In the genomic region with DNA sequence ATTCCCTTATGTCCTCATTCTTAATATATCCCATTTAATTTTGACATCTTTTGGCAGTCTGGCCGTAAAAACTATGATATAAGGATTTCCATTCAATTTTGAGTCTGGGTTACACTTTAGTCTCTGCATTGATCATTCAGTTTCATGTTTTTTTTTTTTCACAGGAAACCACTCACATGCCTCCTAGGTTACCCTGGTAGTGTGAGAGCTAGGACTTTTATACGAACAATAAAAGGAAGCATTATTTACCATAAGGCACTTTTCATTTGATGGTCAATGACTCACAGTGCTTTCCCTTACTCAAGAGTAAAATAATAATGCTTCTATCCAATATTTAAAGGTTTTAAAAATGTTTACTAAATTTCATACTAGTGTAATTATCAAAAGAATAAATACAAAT, we compare ENCODE assay signal across 1 cellular context.
TF ChIP-seq lines count a peak whose summit lies in the region.

No MANE protein-coding gene starts in this region.

TF ChIP-seq in endothelial cell of umbilical vein, 7 proteins besides CTCF, POLR2A, EP300 and RAD21 (continued from another document):
- no peak for TF ChIP-seq JUN (IDR thresholded peaks at IDR 0.05; ENCODE audit: borderline replicate concordance, insufficient read depth, insufficient read length, low read depth)
- TF ChIP-seq POLR2AphosphoS5 (IDR thresholded peaks at IDR 0.05; ENCODE audit: insufficient read depth, low read depth, low read length): no peak
- TF ChIP-seq FOS (IDR thresholded peaks at IDR 0.05; ENCODE audit: borderline replicate concordance, insufficient read depth, low read length): no peak
- TF ChIP-seq EZH2 (IDR thresholded peaks at IDR 0.05; ENCODE audit: borderline replicate concordance, low read depth, low read length, severe bottlenecking): no peak
- TF ChIP-seq GATA2 (IDR thresholded peaks at IDR 0.05; ENCODE audit: insufficient read depth, insufficient read length, low read depth, low read length): no peak
